ENCODE assay signal across 11 cellular contexts in genomic region chr11:1782831-1783724, GRCh38. TPM values are rescaled to one million over a fixed set of nuclear protein-coding genes. Genes with fewer than 3 reads are reported as not detected.
DNase-seq lines count a peak whose midpoint lies in the region; ATAC-seq and TF ChIP-seq lines count a peak whose summit lies in the region.
"Had no signal": no experiment of that assay in that cellular context is flagged by ENCODE, and none has a peak within 500 bp of the region (broad histone marks: within the 10 kb centered on the region; RNA-seq: fewer than 3 reads in every experiment).

No MANE protein-coding gene starts in this region.

- no peaks in the 10 kb centered on the region for H3K9me2 ChIP-seq in SK-N-SH

- peaks cover 0 to 6% (median 2%) of the 10 kb centered on the region in 3 donors for H3K27me3 Mint-ChIP-seq in immature natural killer cell (ENCODE audit: low read depth in 3 of 3)

- H3K27ac Mint-ChIP-seq in immature natural killer cell = peak overlapping the region in 3 of 6 donors; percentile 20 to 65 (median 59)
- H3K27ac Mint-ChIP-seq: activated T-helper 1 cell treated with anti-CD3 and anti-CD28 coated beads, Interleukin-12 subunit alpha, Interleukin-12 subunit beta, Interleukin-2, Interleukin-4 antibody, amounts not matched to agents 30 ng/mL and 10 ng/mL and 1 ng/mL, durations not matched to agents 14 hours and 24 hours and 36 hours had no signal

- H3K79me2 ChIP-seq in SK-N-SH (ENCODE audit: insufficient read depth) = no peaks in the 10 kb centered on the region

- H3K9me3 Mint-ChIP-seq in immature natural killer cell = no peaks in the 10 kb centered on the region
- H3K9me3 Mint-ChIP-seq: activated T-helper 1 cell treated with anti-CD3 and anti-CD28 coated beads, Interleukin-12 subunit alpha, Interleukin-12 subunit beta, Interleukin-2, Interleukin-4 antibody, amounts not matched to agents 30 ng/mL and 10 ng/mL and 1 ng/mL, durations not matched to agents 14 hours and 24 hours and 36 hours had no signal

- no peak overlapping the region for H3K9ac ChIP-seq in SK-N-SH

- DNase-seq in SK-N-SH (peak; percentile 14), RPMI8226 (peak; percentile 47), foreskin fibroblast (peak; percentile 52 to 62), spleen (no peak), immature natural killer cell (no peak)
- DNase-seq in stimulated activated CD4-positive, alpha-beta T cell treated with anti-CD3 and anti-CD28 coated beads, Interleukin-4, amount 100 ng/mL, for 24 hours = no peak
- DNase-seq: cerebellar nuclear complex, NCI-H510A treated with DMSO at 0.1 percent for 48 hours had no signal

- 76% methylated on average over 16 of the region's 20 CpGs for WGBS in SK-N-SH (ENCODE audit: low lambda C conversion rate)
- 69 to 82% (median 72%) methylated on average over 17 to 20 of the region's 20 CpGs for WGBS in spleen, 5 donors

- no peaks in the 10 kb centered on the region for H4K20me1 ChIP-seq in SK-N-SH (ENCODE audit: insufficient read depth)

- no peak overlapping the region for H3K4me3 Mint-ChIP-seq in immature natural killer cell
- H3K4me3 Mint-ChIP-seq: activated T-helper 1 cell treated with anti-CD3 and anti-CD28 coated beads, Interleukin-12 subunit alpha, Interleukin-12 subunit beta, Interleukin-2, Interleukin-4 antibody, amounts not matched to agents 30 ng/mL and 10 ng/mL and 1 ng/mL, durations not matched to agents 14 hours and 24 hours and 36 hours had no signal

- H3F3A ChIP-seq in SK-N-SH (replicated peaks; ENCODE audit: insufficient read depth) = no peaks in the 10 kb centered on the region

- no peak overlapping the region for H2AFZ ChIP-seq in SK-N-SH (ENCODE audit: low read depth)

- intact Hi-C loops in spleen (cut with DNase I; ENCODE audit: low total_unique reads) = no loop called here

- peaks cover 33 to 37% of the 10 kb centered on the region in 2 donors for H3K4me1 Mint-ChIP-seq in immature natural killer cell

- H3K27me3 ChIP-seq in SK-N-SH (ENCODE audit: insufficient read depth) = no peaks in the 10 kb centered on the region
- no peaks in the 10 kb centered on the region for H3K27me3 ChIP-seq in spleen (replicated peaks in 1 of 7)

- TF ChIP-seq POLR2A in spleen (IDR thresholded peaks at IDR 0.05) = no peak

- no peaks in the 10 kb centered on the region for H3K9me3 ChIP-seq in SK-N-SH
- H3K9me3 ChIP-seq in spleen = no peaks in the 10 kb centered on the region

- peaks cover 0 to 7% of the 10 kb centered on the region in 2 experiments; a peak in 1 of 4 replicates for H3K4me1 ChIP-seq in SK-N-SH (ENCODE audit: control insufficient read depth in 1 of 2, insufficient read depth in 2 of 2, low read depth in 1 of 2, low read length in 1 of 2)
- peaks cover 3 to 64% (median 32%) of the 10 kb centered on the region in 6 donors for H3K4me1 ChIP-seq in spleen

- ATAC-seq in SK-N-SH treated with all-trans-retinoic acid at 6 μM for 48 hours (no peak), GM19351 (IDR thresholded peaks at IDR 0.05; ENCODE audit: unreplicated experiment) (no peak)

- H3K27ac ChIP-seq in SK-N-SH (ENCODE audit: low read depth in 2 of 2, low read length in 1 of 2) (no peak overlapping the region), spleen (peak overlapping the region in 6 of 8 donors; percentile 67 to 90 (median 79))

- TF ChIP-seq CTCF in SK-N-SH (IDR thresholded peaks at IDR 0.05) (no peak), foreskin fibroblast (IDR thresholded peaks at IDR 0.05; ENCODE audit: low read depth, low read length) (no peak), spleen (IDR thresholded peaks at IDR 0.05 in 8 of 11, conservative IDR thresholded peaks at IDR 0.05 in 3 of 11) (no peak)

- POLR2A ChIA-PET in SK-N-SH (lab: Yijun Ruan, JAX) = no interaction called here

- no peak for TF ChIP-seq RAD21 in SK-N-SH (IDR thresholded peaks at IDR 0.05; ENCODE audit: low read length)

- CTCF ChIA-PET in SK-N-SH (lab: Yijun Ruan, JAX) = interaction anchor here (0.8 to 2.1 kb wide), 4 partner anchors 9 to 49 kb away, joined by 3 to 10 read pairs (median 4); no protein-coding TSS in a partner anchor

- H3K36me3 ChIP-seq in SK-N-SH (replicated peaks in 1 of 2; ENCODE audit: control insufficient read depth in 1 of 2, insufficient read depth in 2 of 2, low read length in 1 of 2) (no peaks in the 10 kb centered on the region), spleen (no peaks in the 10 kb centered on the region)

- no peak overlapping the region for H3K4me2 ChIP-seq in SK-N-SH

- H3K4me3 ChIP-seq in SK-N-SH (ENCODE audit: low read depth in 2 of 2, low read length in 1 of 2) (no peak overlapping the region), foreskin fibroblast (ENCODE audit: low read depth in 1 of 2, low read length in 2 of 2) (no peak overlapping the region), spleen (no peak overlapping the region)

- no peak for TF ChIP-seq EP300 in SK-N-SH (IDR thresholded peaks at IDR 0.05; ENCODE audit: borderline replicate concordance in 1 of 2, low read depth in 1 of 2, low read length in 1 of 2)

- H3K36me3 Mint-ChIP-seq in immature natural killer cell = no peaks in the 10 kb centered on the region

TF ChIP-seq in SK-N-SH, 30 proteins besides CTCF, POLR2A, EP300 and RAD21 (continues in another document):
- TF ChIP-seq USF2 (IDR thresholded peaks at IDR 0.05; ENCODE audit: borderline replicate concordance, low read depth, low read length) = no peak
- TF ChIP-seq GABPA (IDR thresholded peaks at IDR 0.05; ENCODE audit: low read depth) = no peak
- TF ChIP-seq TAF1 (IDR thresholded peaks at IDR 0.05; ENCODE audit: borderline replicate concordance, low read depth, low read length) = no peak
- no peak for TF ChIP-seq RCOR1 (IDR thresholded peaks at IDR 0.05; ENCODE audit: low read length)
- TF ChIP-seq FOXJ3 (CRISPR knock-in tag; IDR thresholded peaks at IDR 0.05) = no peak

TF ChIP-seq in SK-N-SH treated with all-trans-retinoic acid at 6 μM for 48 hours, 23 proteins besides CTCF, POLR2A, EP300 and RAD21 (continues in another document):
- TF ChIP-seq SNAI2 (CRISPR knock-in tag; IDR thresholded peaks at IDR 0.05) (no peak), CREB5 (CRISPR knock-in tag; IDR thresholded peaks at IDR 0.05; ENCODE audit: low read depth) (no peak), ZNF565 (CRISPR knock-in tag; conservative IDR thresholded peaks at IDR 0.05; ENCODE audit: low read depth) (no peak), ESRRG (CRISPR knock-in tag; IDR thresholded peaks at IDR 0.05) (no peak), GLIS3 (CRISPR knock-in tag; IDR thresholded peaks at IDR 0.05) (no peak), ZNF8 (CRISPR knock-in tag; IDR thresholded peaks at IDR 0.05) (no peak), ARNTL (CRISPR knock-in tag; IDR thresholded peaks at IDR 0.05; ENCODE audit: borderline replicate concordance, low read depth) (no peak), TCF4 (CRISPR knock-in tag; IDR thresholded peaks at IDR 0.05; ENCODE audit: borderline replicate concordance) (no peak), ZFP3 (CRISPR knock-in tag; IDR thresholded peaks at IDR 0.05) (no peak), BACH2 (CRISPR knock-in tag; IDR thresholded peaks at IDR 0.05; ENCODE audit: borderline replicate concordance) (no peak), OSR1 (CRISPR knock-in tag; IDR thresholded peaks at IDR 0.05) (no peak)

RNA-seq across cellular contexts. Expression of gene CTSD, which starts 19.4 kb away (rescaled TPM):
- polyA plus RNA-seq in SK-N-SH (2012; rRNA removed) (93.0 and 187 TPM in 2 replicates), spleen (1,000 to 10,000 TPM in 1 of 3 donors, 100 to 1,000 TPM in 2; 289 to 1,120 (median 418) TPM), immature natural killer cell (100 to 1,000 TPM; 471 to 795 (median 488) TPM)
- polyA plus RNA-seq in SK-N-SH (2012; cell fraction: cytosol; rRNA removed) = 58.5 and 113 TPM in 2 replicates
- polyA plus RNA-seq in SK-N-SH (2012; cell fraction: nucleus; rRNA removed) = 234 TPM in 2 replicates
- total RNA-seq in spleen = 1,000 to 10,000 TPM in 2 of 7 donors, 100 to 1,000 TPM in 5; 653 to 1,234 (median 749) TPM

RNA-seq across cellular contexts. Expression of gene IFITM10, which starts 32.7 kb away (rescaled TPM):
- polyA plus RNA-seq in SK-N-SH (2012; rRNA removed) = 0.21 and 0.31 TPM in 2 replicates
- polyA plus RNA-seq in SK-N-SH (2012; cell fraction: cytosol; rRNA removed) = 0.13 and 0.24 TPM in 2 replicates
- 1.0 and 1.2 TPM in 2 replicates for polyA plus RNA-seq in SK-N-SH (2012; cell fraction: nucleus; rRNA removed)
- 10 to 100 TPM in 2 of 7 donors, 1 to 10 TPM in 5; 6.7 to 41.6 (median 8.2) TPM for total RNA-seq in spleen
- 1 to 10 TPM in 2 of 3 donors, under 1 TPM in 1; 0.80 to 6.9 (median 2.4) TPM for polyA plus RNA-seq in spleen
- polyA plus RNA-seq in immature natural killer cell = under 1 TPM; 0.09 to 0.93 (median 0.39) TPM

RNA-seq across cellular contexts. Expression of gene SYT8, which starts 51.7 kb away (rescaled TPM):
- polyA plus RNA-seq in SK-N-SH (2012; rRNA removed) (not detected in 2 replicates), spleen (under 1 TPM in 1 of 3 donors, not detected in 2; 0.83 TPM), immature natural killer cell (not detected)
- polyA plus RNA-seq in SK-N-SH (2012; cell fraction: cytosol; rRNA removed) = not detected in 2 replicates
- 0.13 and 0.15 TPM in 2 replicates for polyA plus RNA-seq in SK-N-SH (2012; cell fraction: nucleus; rRNA removed)
- total RNA-seq in spleen = not detected
- total RNA-seq: activated T-helper 1 cell treated with anti-CD3 and anti-CD28 coated beads, Interleukin-12 subunit alpha, Interleukin-12 subunit beta, Interleukin-2, Interleukin-4 antibody, amounts not matched to agents 30 ng/mL and 10 ng/mL and 1 ng/mL, durations not matched to agents 14 hours and 24 hours and 36 hours had no signal

RNA-seq across cellular contexts. Expression of gene TNNI2, which starts 55.7 kb away (rescaled TPM):
- polyA plus RNA-seq in SK-N-SH (2012; rRNA removed) (not detected in 2 replicates), spleen (10 to 100 TPM in 2 of 3 donors, 1 to 10 TPM in 1; 7.3 to 21.8 (median 13.0) TPM), immature natural killer cell (1 to 10 TPM in 1 of 3 donors, under 1 TPM in 1, not detected in 1; 0.54 to 2.0 TPM)
- 0.04 and 0.06 TPM in 2 replicates for polyA plus RNA-seq in SK-N-SH (2012; cell fraction: cytosol; rRNA removed)
- 0.14 and 0.26 TPM in 2 replicates for polyA plus RNA-seq in SK-N-SH (2012; cell fraction: nucleus; rRNA removed)
- 1 to 10 TPM; 2.3 to 8.6 (median 5.2) TPM for total RNA-seq in spleen
- total RNA-seq: activated T-helper 1 cell treated with anti-CD3 and anti-CD28 coated beads, Interleukin-12 subunit alpha, Interleukin-12 subunit beta, Interleukin-2, Interleukin-4 antibody, amounts not matched to agents 30 ng/mL and 10 ng/mL and 1 ng/mL, durations not matched to agents 14 hours and 24 hours and 36 hours had no signal

Comparison
In these comparisons a context has a peak if more than half of its experiments do, and no peak if none do; other contexts are left out.
1. DNase-seq: peak in SK-N-SH (single experiment), RPMI8226 (single experiment) and foreskin fibroblast (2 of 2); none in spleen (single experiment), immature natural killer cell (0 of 3) and stimulated activated CD4-positive, alpha-beta T cell treated with anti-CD3 and anti-CD28 coated beads, Interleukin-4, amount 100 ng/mL, for 24 hours (single experiment).
2. H3K27ac ChIP-seq: peak in spleen (6 of 8); none in SK-N-SH (0 of 2).